ENCODE assay signal across 8 cellular contexts in the genomic region with DNA sequence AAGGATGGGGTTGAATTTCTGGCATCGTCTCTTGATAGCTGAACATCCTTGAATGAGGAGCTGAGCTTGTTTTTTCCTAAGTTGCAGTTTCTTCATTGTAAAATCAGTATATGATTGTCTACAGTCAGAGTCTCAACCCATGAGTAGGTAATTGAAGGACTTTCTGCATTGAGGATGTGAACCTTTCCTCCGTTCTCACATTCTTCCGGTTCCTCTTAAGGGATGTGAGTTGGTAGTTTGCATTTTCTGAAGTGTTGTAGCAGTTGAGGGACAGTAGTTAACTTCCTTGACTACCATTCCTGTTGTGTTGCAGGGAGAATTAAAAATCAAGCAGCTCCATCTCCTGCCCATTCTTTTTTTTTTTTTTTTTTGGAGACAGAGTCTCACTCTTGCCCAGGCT. TPM values are rescaled to one million over a fixed set of nuclear protein-coding genes. Genes with fewer than 3 reads are reported as not detected.
DNase-seq lines count a peak whose midpoint lies in the region; ATAC-seq and TF ChIP-seq lines count a peak whose summit lies in the region.

No MANE protein-coding gene starts in this region.

- ATAC-seq in HG03139 (IDR thresholded peaks at IDR 0.05; ENCODE audit: unreplicated experiment), result peak; percentile 57

- TF ChIP-seq CTCF in Calu3 (IDR thresholded peaks at IDR 0.05; ENCODE audit: unreplicated experiment) (no peak), ascending aorta (IDR thresholded peaks at IDR 0.05) (no peak), osteocyte (IDR thresholded peaks at IDR 0.05) (no peak)

- H3K4me3 ChIP-seq in ascending aorta, result no peak overlapping the region

- no TSS peak for BruUV-seq in Calu3 (replicated peaks; lab: Mats Ljungman, UMichigan)

- DNase-seq in Calu3 (no peak), ascending aorta (ENCODE audit: low spot score in 2 of 2) (no peak), osteocyte (ENCODE audit: extremely low spot score, unreplicated experiment) (no peak), NCI-H2081 treated with DMSO at 0.1 percent for 48 hours (lab: John Stamatoyannopoulos, UW) (no peak), AG08396 (ENCODE audit: low spot score) (no peak), NCI-H82 (lab: John Stamatoyannopoulos, UW) (no peak), NCI-H446 treated with DMSO at 0.1 percent for 48 hours (lab: John Stamatoyannopoulos, UW) (no peak)

- H3K9me3 ChIP-seq in ascending aorta, result no peaks in the 10 kb centered on the region

- H3K27ac ChIP-seq in ascending aorta, result peak overlapping the region; percentile 86 to 94

- H3K4me3 Mint-ChIP-seq in Calu3 (ENCODE audit: low read depth, unreplicated experiment), result peak overlapping the region; percentile 16
- no peak overlapping the region for H3K4me3 Mint-ChIP-seq in osteocyte (ENCODE audit: unreplicated experiment)

- H3K27me3 ChIP-seq in ascending aorta, result no peaks in the 10 kb centered on the region

- H3K36me3 Mint-ChIP-seq in Calu3 (ENCODE audit: insufficient read depth, unreplicated experiment) (peaks cover 71% of the 10 kb centered on the region), osteocyte (ENCODE audit: unreplicated experiment) (peaks cover 12% of the 10 kb centered on the region)

- H3K27me3 Mint-ChIP-seq in Calu3 (ENCODE audit: unreplicated experiment) (no peaks in the 10 kb centered on the region), osteocyte (ENCODE audit: unreplicated experiment) (no peaks in the 10 kb centered on the region)

- H3K9me3 Mint-ChIP-seq in Calu3 (ENCODE audit: low read depth, unreplicated experiment) (no peaks in the 10 kb centered on the region), osteocyte (ENCODE audit: unreplicated experiment) (no peaks in the 10 kb centered on the region)

- CTCF ChIA-PET in Calu3 (lab: Charles Lee), result interaction anchor here (0.6 kb wide), 1 partner anchor 43 kb away, joined by 8 read pairs; no protein-coding TSS in a partner anchor

- H3K4me1 Mint-ChIP-seq in Calu3 (ENCODE audit: low read depth, unreplicated experiment) (peaks cover 98% of the 10 kb centered on the region), osteocyte (ENCODE audit: unreplicated experiment) (peaks cover 79% of the 10 kb centered on the region)

- peaks cover 0 to 4% of the 10 kb centered on the region in 2 donors for H3K36me3 ChIP-seq in ascending aorta

- intact Hi-C loops in Calu3 (cut with micrococcal nuclease; ENCODE audit: unreplicated experiment) (loop anchor here (2.0 to 5.0 kb wide), 3 partner anchors 18 to 57 kb away; no protein-coding TSS in a partner anchor), ascending aorta (cut with DNase I) (no loop called here)

- H3K27ac Mint-ChIP-seq in Calu3 (ENCODE audit: unreplicated experiment) (peak overlapping the region; percentile 90), osteocyte (ENCODE audit: unreplicated experiment) (peak overlapping the region; percentile 95)

- peaks cover 43 to 84% of the 10 kb centered on the region in 2 donors for H3K4me1 ChIP-seq in ascending aorta

RNA-seq across cellular contexts. Expression of gene TPCN1, which starts 19.1 kb away (rescaled TPM):
- total RNA-seq in Calu3 (2022) (83.0 and 91.1 TPM in 2 replicates), ascending aorta (56.3 TPM), osteocyte (74.6 and 80.6 TPM in 2 replicates)

RNA-seq across cellular contexts. Expression of gene RITA1, which starts 54.9 kb away (rescaled TPM):
- total RNA-seq in Calu3 (2022) (27.4 and 28.4 TPM in 2 replicates), ascending aorta (48.4 TPM), osteocyte (19.9 and 20.5 TPM in 2 replicates)

RNA-seq across cellular contexts. Expression of gene DDX54, which starts 55.1 kb away (rescaled TPM):
- total RNA-seq in Calu3 (2022), result 104 and 112 TPM in 2 replicates
- total RNA-seq in ascending aorta, result 97.0 TPM
- total RNA-seq in osteocyte, result 52.8 and 52.9 TPM in 2 replicates
